In genomic region chr6:152981219-152981618, GRCh38 we compare ENCODE assay signal across 9 cellular contexts. TPM values are rescaled to one million over a fixed set of nuclear protein-coding genes. Genes with fewer than 3 reads are reported as not detected.
DNase-seq lines count a peak whose midpoint lies in the region; ATAC-seq and TF ChIP-seq lines count a peak whose summit lies in the region.
"Had no signal": no experiment of that assay in that cellular context is flagged by ENCODE, and none has a peak within 500 bp of the region (broad histone marks: within the 10 kb centered on the region; RNA-seq: fewer than 3 reads in every experiment).

No MANE protein-coding gene starts in this region.

- TF ChIP-seq CTCF in AG04449 (IDR thresholded peaks at IDR 0.05; ENCODE audit: insufficient read depth, low read length, missing control alignments) (no peak), foreskin fibroblast (IDR thresholded peaks at IDR 0.05; ENCODE audit: low read depth, low read length) (no peak)

- ATAC-seq in T-cell (replicated peaks in 1 of 4) (no peak), GM18867 (IDR thresholded peaks at IDR 0.05; ENCODE audit: unreplicated experiment) (no peak)

- H3K27me3 Mint-ChIP-seq in T-cell: no peaks in the 10 kb centered on the region

- H3K9me3 Mint-ChIP-seq in T-cell: no peaks in the 10 kb centered on the region

- POLR2A ChIA-PET in AG04449 (lab: Yijun Ruan, JAX): no interaction called here
- POLR2A ChIA-PET in T-cell (lab: Charles Lee): interaction anchor here in 1 of 2 donors (0.6 kb wide), 1 partner anchor 19 kb away, joined by 4 read pairs; no protein-coding TSS in a partner anchor

- peaks cover 45 to 62% (median 53%) of the 10 kb centered on the region in 3 donors for H3K4me1 Mint-ChIP-seq in T-cell

- H3K4me3 Mint-ChIP-seq in T-cell: peak overlapping the region; percentile 31 to 79 (median 32)

- H3K4me3 ChIP-seq in AG04449 (ENCODE audit: low read depth, low read length) (peak overlapping the region; percentile 1), GM08714 (ENCODE audit: low read length) (peak overlapping the region; percentile 95; the same call in 1 of the 2 replicates), foreskin fibroblast (ENCODE audit: low read depth in 1 of 2, low read length in 2 of 2) (peak overlapping the region; percentile 75 to 76)

- no peak overlapping the region for H3K27ac Mint-ChIP-seq in T-cell

- peaks cover 12% of the 10 kb centered on the region for H3K36me3 Mint-ChIP-seq in T-cell

- DNase-seq in AG04449 (ENCODE audit: low read depth, low spot score) (no peak), T-cell (no peak), foreskin fibroblast (no peak), NCI-H2107 treated with DMSO at 0.1 percent for 48 hours (lab: John Stamatoyannopoulos, UW; ENCODE audit: unreplicated experiment) (no peak), NCI-H2227 treated with DMSO at 0.1 percent for 48 hours (lab: John Stamatoyannopoulos, UW) (no peak), hypothalamus (lab: John Stamatoyannopoulos, UW) (no peak)
- DNase-seq: foreskin melanocyte had no signal

- CTCF ChIA-PET in AG04449 (lab: Yijun Ruan, JAX) (interaction anchor here (1.1 kb wide), 1 partner anchor 33 kb away, joined by 5 read pairs; no protein-coding TSS in a partner anchor), T-cell (lab: Charles Lee) (no interaction called here)

RNA-seq across cellular contexts. Expression of gene FBXO5, which starts 1.6 kb away (rescaled TPM):
- total RNA-seq in T-cell: 1 to 10 TPM; 4.4 to 9.3 (median 8.1) TPM

RNA-seq across cellular contexts. Expression of gene MTRF1L, which starts 21.3 kb away (rescaled TPM):
- 10 to 100 TPM in 3 of 5 donors, 1 to 10 TPM in 2; 7.0 to 12.2 (median 11.0) TPM for total RNA-seq in T-cell

Comparison
In these comparisons a context has a peak if more than half of its experiments do, and no peak if none do; other contexts are left out.
1. H3K4me3 ChIP-seq: peak in every context shown above with its lines; median percentile 95 in GM08714; 76 in foreskin fibroblast; 1 in AG04449.